ENCODE assay signal across 16 cellular contexts in the genomic region with DNA sequence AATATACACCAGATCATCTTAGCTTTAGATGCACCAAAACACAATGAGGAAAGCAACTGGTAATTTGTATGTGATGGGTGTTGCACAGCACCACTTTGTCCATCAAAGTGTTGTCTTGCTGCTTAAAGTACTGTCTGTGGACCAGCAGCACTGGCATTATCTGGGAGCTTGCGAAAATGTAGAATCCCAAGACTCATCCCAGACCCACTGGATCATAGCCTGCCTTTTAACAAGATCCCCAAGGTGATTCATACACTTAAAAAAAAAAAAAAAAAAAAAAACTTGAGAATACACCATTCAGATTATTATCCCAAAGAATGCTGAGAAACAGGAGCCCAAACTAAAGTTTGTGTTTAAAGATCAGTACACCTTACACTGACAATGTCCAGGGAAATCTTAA.
DNase-seq lines count a peak whose midpoint lies in the region; ATAC-seq and TF ChIP-seq lines count a peak whose summit lies in the region.
"Had no signal": no experiment of that assay in that cellular context is flagged by ENCODE, and none has a peak within 500 bp of the region (broad histone marks: within the 10 kb centered on the region; RNA-seq: fewer than 3 reads in every experiment).

No MANE protein-coding gene starts in this region.

- DNase-seq in DND-41 (no peak), amniotic epithelial cell (ENCODE audit: low read depth) (peak; percentile 32), fibroblast of peridontal ligament (ENCODE audit: extremely low read depth) (peak; percentile 25), GM20000 (ENCODE audit: low spot score) (no peak), iPS-NIHi7 (ENCODE audit: extremely low spot score) (no peak)
- DNase-seq: AML-193; Calu3; CD8-positive, alpha-beta T cell; DMS79 treated with DMSO at 0.1 percent for 48 hours; GOT3; H7; HFFc6; KBM-7 had no signal

- H3K9me3 ChIP-seq in DND-41 (ENCODE audit: insufficient read depth, low read length, severe bottlenecking): peaks cover 21% of the 10 kb centered on the region

- H3K79me2 ChIP-seq in DND-41 (ENCODE audit: insufficient read depth, low read length): peaks cover 70% of the 10 kb centered on the region

- H3K9ac ChIP-seq in DND-41 (ENCODE audit: low read depth, low read length): no peak overlapping the region
- H3K9ac ChIP-seq: BLaER1 had no signal

- H4K20me1 ChIP-seq in DND-41 (ENCODE audit: insufficient read depth, low read length): no peaks in the 10 kb centered on the region
- H4K20me1 ChIP-seq: BLaER1 had no signal

- H3K27ac ChIP-seq in DND-41 (ENCODE audit: low read length): peak overlapping the region; percentile 2
- H3K27ac ChIP-seq: BLaER1 had no signal

- ATAC-seq in DND-41 (ENCODE audit: insufficient read depth, low read depth) (no peak), GM21360 (IDR thresholded peaks at IDR 0.05; ENCODE audit: unreplicated experiment) (no peak)
- ATAC-seq: CD8-positive, alpha-beta T cell; HCT116 had no signal

- no peaks in the 10 kb centered on the region for H3K27me3 ChIP-seq in DND-41 (ENCODE audit: insufficient read depth, low read length, poor library complexity)
- H3K27me3 ChIP-seq: BLaER1 had no signal

- no peak overlapping the region for H2AFZ ChIP-seq in DND-41 (ENCODE audit: low read depth, low read length)

- peaks cover 79% of the 10 kb centered on the region for H3K36me3 ChIP-seq in DND-41 (ENCODE audit: insufficient read depth, low read length)

- H3K4me3 ChIP-seq in DND-41 (ENCODE audit: low read depth in 1 of 2, low read length in 2 of 2): no peak overlapping the region
- H3K4me3 ChIP-seq: BLaER1 had no signal

- no peak for TF ChIP-seq CTCF in DND-41 (IDR thresholded peaks at IDR 0.05; ENCODE audit: borderline replicate concordance, extremely low read depth, low read length, poor library complexity, severe bottlenecking)
- no peak for TF ChIP-seq CTCF in GM20000 (IDR thresholded peaks at IDR 0.05; ENCODE audit: extremely low read depth, missing control alignments)

- H3K4me1 ChIP-seq in DND-41 (ENCODE audit: insufficient read depth, low read length): peaks cover 48% of the 10 kb centered on the region
- H3K4me1 ChIP-seq: BLaER1 had no signal

- no peak overlapping the region for H3K4me2 ChIP-seq in DND-41 (ENCODE audit: insufficient read depth, low read length)
- H3K4me2 ChIP-seq: BLaER1 had no signal

Comparison
In these comparisons a context has a peak if more than half of its experiments do, and no peak if none do; other contexts are left out.
1. DNase-seq: peak in amniotic epithelial cell (single experiment) and fibroblast of peridontal ligament (single experiment); none in DND-41 (single experiment), GM20000 (single experiment) and iPS-NIHi7 (single experiment).